In the genomic region with DNA sequence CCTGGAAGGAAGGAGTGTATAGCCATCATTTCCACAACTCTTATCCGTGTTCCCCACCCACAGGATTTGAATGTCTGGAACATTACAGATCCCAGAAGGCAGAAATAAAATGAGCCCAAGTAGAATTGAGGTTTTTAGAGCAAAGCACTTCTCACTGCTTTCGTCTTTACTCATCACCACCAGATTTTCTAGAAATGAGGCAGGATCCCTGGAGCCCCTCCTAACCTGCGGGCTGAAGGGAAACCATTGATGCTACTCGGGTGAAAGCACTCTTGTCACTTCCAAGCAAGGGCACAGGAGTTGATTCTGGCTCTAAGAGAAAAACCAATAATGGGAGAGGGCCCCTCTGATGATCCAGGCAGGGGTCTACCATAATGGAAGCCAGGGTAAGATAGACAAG, we compare ENCODE assay signal across 24 cellular contexts. TPM values are rescaled to one million over a fixed set of nuclear protein-coding genes. Genes with fewer than 3 reads are reported as not detected.
DNase-seq lines count a peak whose midpoint lies in the region; ATAC-seq, FAIRE-seq and TF ChIP-seq lines count a peak whose summit lies in the region.
"Had no signal": no experiment of that assay in that cellular context is flagged by ENCODE, and none has a peak within 500 bp of the region (broad histone marks: within the 10 kb centered on the region; RNA-seq: fewer than 3 reads in every experiment).

No MANE protein-coding gene starts in this region.

- BruUV-seq in GM12878 (replicated peaks; lab: Mats Ljungman, UMichigan) = no TSS peak

- TF ChIP-seq RAD21 in GM12878 (IDR thresholded peaks at IDR 0.05; ENCODE audit: insufficient read depth, low read depth, low read length) = no peak

- H3K36me3 Mint-ChIP-seq in activated naive CD4-positive, alpha-beta T cell treated with anti-CD3 and anti-CD28 coated beads for 36 hours (ENCODE audit: low read depth) = peaks cover 31% of the 10 kb centered on the region
- peaks cover 38% of the 10 kb centered on the region for H3K36me3 Mint-ChIP-seq in activated CD4-positive, alpha-beta memory T cell treated with anti-CD3 and anti-CD28 coated beads for 36 hours
- H3K36me3 Mint-ChIP-seq: CD8-positive, alpha-beta memory T cell; naive B cell; T-cell; type B pancreatic cell had no signal

- no peak overlapping the region for H3K9ac ChIP-seq in GM12878 (ENCODE audit: control insufficient read depth, insufficient read depth, low read length)

- RAD21 ChIA-PET in GM12878 (lab: Charles Lee; ENCODE audit: unreplicated experiment) = interaction anchor here (0.8 to 1.4 kb wide), 5 partner anchors 10 to 33 kb away, joined by 3 to 4 read pairs (median 3); no protein-coding TSS in a partner anchor

- TF ChIP-seq EP300 in GM12878 (IDR thresholded peaks at IDR 0.05; ENCODE audit: borderline replicate concordance in 1 of 2, control insufficient read depth in 1 of 2, low read depth in 2 of 2, low read length in 2 of 2) = peak in 1 of 2 experiments; percentile 14; a peak in 1 of 4 replicates

- FAIRE-seq in GM12878 (lab: Jason Lieb, UNC) = no peak
- FAIRE-seq: bronchial epithelial cell, endothelial cell of umbilical vein, TTC549 had no signal

- ATAC-seq in GM12878 = peak; percentile 32
- ATAC-seq: gastroesophageal sphincter, right cardiac atrium, T-cell had no signal

- no peaks in the 10 kb centered on the region for H4K20me1 ChIP-seq in GM12878 (ENCODE audit: control insufficient read depth, insufficient read depth)

- H3K27me3 Mint-ChIP-seq in activated naive CD4-positive, alpha-beta T cell treated with anti-CD3 and anti-CD28 coated beads for 36 hours (ENCODE audit: low read depth) = no peaks in the 10 kb centered on the region
- H3K27me3 Mint-ChIP-seq in activated CD4-positive, alpha-beta memory T cell treated with anti-CD3 and anti-CD28 coated beads for 36 hours = no peaks in the 10 kb centered on the region
- H3K27me3 Mint-ChIP-seq: CD8-positive, alpha-beta memory T cell; naive B cell; T-cell; type B pancreatic cell had no signal

- peaks cover 31% of the 10 kb centered on the region for H3K4me1 Mint-ChIP-seq in activated naive CD4-positive, alpha-beta T cell treated with anti-CD3 and anti-CD28 coated beads for 36 hours (ENCODE audit: low read depth)
- H3K4me1 Mint-ChIP-seq in activated CD4-positive, alpha-beta memory T cell treated with anti-CD3 and anti-CD28 coated beads for 36 hours (ENCODE audit: low read depth) = peaks cover 35% of the 10 kb centered on the region

- WGBS in GM12878 (ENCODE audit: insufficient coverage, insufficient replicate concordance, low lambda C conversion rate, missing lambda C conversion rate) = 2% methylated on average over 4 of the region's 4 CpGs

- no peak for TF ChIP-seq POLR2A in GM12878 (IDR thresholded peaks at IDR 0.05; ENCODE audit: low read depth, low read length)

- DNase-seq in activated naive CD4-positive, alpha-beta T cell treated with anti-CD3 and anti-CD28 coated beads for 36 hours = peak; percentile 60
- DNase-seq in activated naive CD4-positive, alpha-beta T cell treated with anti-CD3 and anti-CD28 coated beads, Interleukin-2, amount 50 U/mL, for 16 hours = no peak
- DNase-seq in GM20000 (ENCODE audit: low spot score) (peak; percentile 43), GM12878 (ENCODE audit: low read depth, low spot score) (no peak), NCI-H1694 (lab: John Stamatoyannopoulos, UW) (no peak)
- DNase-seq in activated CD4-positive, alpha-beta memory T cell treated with anti-CD3 and anti-CD28 coated beads for 36 hours = peak; percentile 77
- no peak for DNase-seq in effector CD4-positive, alpha-beta T cell
- DNase-seq: CD8-positive, alpha-beta memory T cell; kidney glomerular epithelial cell; midbrain; MM.1S; naive B cell; NCI-H2029; NCI-H524 treated with DMSO at 0.1 percent for 48 hours; right cardiac atrium; substantia nigra; T-cell had no signal

- no peak overlapping the region for H3K4me3 Mint-ChIP-seq in activated naive CD4-positive, alpha-beta T cell treated with anti-CD3 and anti-CD28 coated beads for 36 hours
- H3K4me3 Mint-ChIP-seq in activated CD4-positive, alpha-beta memory T cell treated with anti-CD3 and anti-CD28 coated beads for 36 hours = no peak overlapping the region
- H3K4me3 Mint-ChIP-seq: CD8-positive, alpha-beta memory T cell; T-cell; type B pancreatic cell had no signal

- H3K9me3 Mint-ChIP-seq in activated naive CD4-positive, alpha-beta T cell treated with anti-CD3 and anti-CD28 coated beads for 36 hours = no peaks in the 10 kb centered on the region
- no peaks in the 10 kb centered on the region for H3K9me3 Mint-ChIP-seq in activated CD4-positive, alpha-beta memory T cell treated with anti-CD3 and anti-CD28 coated beads for 36 hours
- H3K9me3 Mint-ChIP-seq: CD8-positive, alpha-beta memory T cell; naive B cell; T-cell; type B pancreatic cell had no signal

- in situ Hi-C loops in GM12878 (cut with MboI) = no loop called here

- peaks cover 16% of the 10 kb centered on the region for H3K79me2 ChIP-seq in GM12878 (ENCODE audit: control insufficient read depth, insufficient read depth, low read length)

- no peaks in the 10 kb centered on the region for H3K27me3 ChIP-seq in GM12878 (replicated peaks in 1 of 2; ENCODE audit: control insufficient read depth in 2 of 2, insufficient read depth in 2 of 2, low read length in 1 of 2)
- H3K27me3 ChIP-seq: gastroesophageal sphincter had no signal

- H3K9me3 ChIP-seq in GM12878 (replicated peaks; ENCODE audit: control insufficient read depth, insufficient read depth, low read length) = no peaks in the 10 kb centered on the region
- H3K9me3 ChIP-seq: gastroesophageal sphincter had no signal

- TF ChIP-seq CTCF in GM20000 (IDR thresholded peaks at IDR 0.05; ENCODE audit: extremely low read depth, missing control alignments) (no peak), GM12878 (IDR thresholded peaks at IDR 0.05 in 2 of 3, conservative IDR thresholded peaks at IDR 0.05 in 1 of 3; ENCODE audit: control insufficient read depth in 2 of 3, extremely low read depth in 1 of 3, insufficient read depth in 1 of 3, low read depth in 3 of 3, low read length in 3 of 3) (no peak)

- H3K27ac Mint-ChIP-seq in activated naive CD4-positive, alpha-beta T cell treated with anti-CD3 and anti-CD28 coated beads for 36 hours = peak overlapping the region; percentile 43
- peak overlapping the region; percentile 84 for H3K27ac Mint-ChIP-seq in activated CD4-positive, alpha-beta memory T cell treated with anti-CD3 and anti-CD28 coated beads for 36 hours
- H3K27ac Mint-ChIP-seq: naive B cell, type B pancreatic cell had no signal

- H2AFZ ChIP-seq in GM12878 (ENCODE audit: control insufficient read depth, low read depth, low read length) = no peak overlapping the region

- intact Hi-C loops in activated naive CD4-positive, alpha-beta T cell treated with anti-CD3 and anti-CD28 coated beads for 36 hours (cut with micrococcal nuclease) = loop anchor here (10.0 kb wide), 3 partner anchors 295 to 535 kb away; a partner anchor contains a TSS
- intact Hi-C loops in activated CD4-positive, alpha-beta memory T cell treated with anti-CD3 and anti-CD28 coated beads for 36 hours (cut with micrococcal nuclease) = loop anchor here (1.0 kb wide), 3 partner anchors 9 to 30 kb away; a partner anchor contains a TSS
- intact Hi-C loops in GM12878 (cut with micrococcal nuclease; ENCODE audit: unreplicated experiment) = no loop called here

- H3K36me3 ChIP-seq in GM12878 (ENCODE audit: control insufficient read depth in 2 of 2, insufficient read depth in 2 of 2, low read length in 1 of 2) = peaks cover 30 to 34% of the 10 kb centered on the region in 2 experiments

- POLR2A ChIA-PET in activated CD4-positive, alpha-beta memory T cell treated with anti-CD3 and anti-CD28 coated beads for 36 hours (lab: Charles Lee) = interaction anchor here (0.6 to 1.1 kb wide), 4 partner anchors 9 to 20 kb away, joined by 3 to 7 read pairs (median 4); no protein-coding TSS in a partner anchor
- POLR2A ChIA-PET in GM12878 (lab: Charles Lee) = interaction anchor here (0.6 to 7.1 kb wide), 9 partner anchors 9 to 153 kb away, joined by 3 to 91 read pairs (median 4); a partner anchor contains a TSS

- H3K4me2 ChIP-seq in GM12878 (ENCODE audit: control insufficient read depth, insufficient read depth) = no peak overlapping the region; the same call in 1 of the 2 replicates
- H3K4me2 ChIP-seq: smooth muscle cell had no signal

- SMC1A ChIA-PET in GM12878 (lab: Charles Lee; ENCODE audit: uncharacterized antibody, unreplicated experiment) = interaction anchor here (0.9 to 3.0 kb wide), 4 partner anchors 14 to 79 kb away, joined by 3 to 13 read pairs (median 3); no protein-coding TSS in a partner anchor

- CTCF ChIA-PET in activated naive CD4-positive, alpha-beta T cell treated with anti-CD3 and anti-CD28 coated beads for 36 hours (lab: Charles Lee) = interaction anchor here (1.0 to 1.4 kb wide), 2 partner anchors 31 to 39 kb away, joined by 3 to 4 read pairs; no protein-coding TSS in a partner anchor
- CTCF ChIA-PET in activated CD4-positive, alpha-beta memory T cell treated with anti-CD3 and anti-CD28 coated beads for 36 hours (lab: Charles Lee) = interaction anchor here (1.7 to 3.8 kb wide), 2 partner anchors 9 to 31 kb away, joined by 8 to 20 read pairs; no protein-coding TSS in a partner anchor
- CTCF ChIA-PET in GM12878 (lab: Yijun Ruan, JAX) = interaction anchor here (1.3 to 1.4 kb wide), 4 partner anchors 10 to 28 kb away, joined by 3 to 9 read pairs (median 4); no protein-coding TSS in a partner anchor

- H3K4me3 ChIP-seq in GM12878 = no peak overlapping the region
- H3K4me3 ChIP-seq: gastroesophageal sphincter, smooth muscle cell had no signal

- H3K27ac ChIP-seq in GM12878 (ENCODE audit: control insufficient read depth, insufficient read depth) = peak overlapping the region; percentile 22; the same call in 1 of the 2 replicates
- H3K27ac ChIP-seq: gastroesophageal sphincter, HL-60 had no signal

- H3K4me1 ChIP-seq in GM12878 (ENCODE audit: control insufficient read depth, insufficient read depth, low read length) = peaks cover 29% of the 10 kb centered on the region

RNA-seq across cellular contexts. Expression of a gene that starts 2.8 kb away (rescaled TPM):
- total RNA-seq in activated naive CD4-positive, alpha-beta T cell treated with anti-CD3 and anti-CD28 coated beads for 36 hours = 10 to 100 TPM; 65.6 to 66.2 TPM
- total RNA-seq in activated CD4-positive, alpha-beta memory T cell treated with anti-CD3 and anti-CD28 coated beads for 36 hours = 10 to 100 TPM; 75.2 to 77.3 TPM
- 72.5 and 78.6 TPM in 2 replicates for total RNA-seq in GM12878 (2013; cell fraction: nucleolus; rRNA removed)
- 110 and 119 TPM in 2 replicates for total RNA-seq in GM12878 (2014; rRNA removed)
- total RNA-seq in GM12878 (2014; rRNA removed; fragmentation: Illumina TruSeq; extraction: Trizol) = 55.9 and 62.4 TPM in 2 replicates
- total RNA-seq in GM12878 (2021) = 59.9 and 71.4 TPM in 2 replicates
- polyA plus RNA-seq in GM12878 (2011; ENCODE audit: low read depth) = 279 TPM
- polyA plus RNA-seq in GM12878 (2011; rRNA removed) = 109 and 268 TPM in 2 replicates
- 315 and 402 TPM in 2 replicates for polyA plus RNA-seq in GM12878 (2011; cell fraction: cytosol; rRNA removed)
- 308 and 460 TPM in 2 replicates for polyA plus RNA-seq in GM12878 (2011; cell fraction: nucleus; rRNA removed)
- polyA plus RNA-seq in GM12878 (2012) = 312 and 405 TPM in 2 replicates
- polyA plus RNA-seq in GM12878 (2014; fragmentation: Illumina TruSeq; extraction: Trizol) = 62.1 and 89.8 TPM in 2 replicates
- 100 to 1,000 TPM in 1 of 2 experiments, 10 to 100 TPM in 1; 66.6 to 107 TPM for polyA plus RNA-seq in GM12878 (2014; fragmentation: Nextera tagmentation; extraction: Ambion mirVana)
- 121 and 140 TPM in 2 replicates for polyA plus RNA-seq in GM12878 (2014; rRNA removed)
- polyA plus RNA-seq in GM12878 (2016; fragmentation: Nextera tagmentation; extraction: Ambion mirVana) = 10 to 100 TPM; 16.0 to 19.3 TPM
- polyA minus RNA-seq in GM12878 (2011; rRNA and poly(A)+ RNA removed) = 274 and 308 TPM in 2 replicates
- polyA minus RNA-seq in GM12878 (2011; cell fraction: cytosol; rRNA and poly(A)+ RNA removed) = 52.6 and 67.9 TPM in 2 replicates
- polyA minus RNA-seq in GM12878 (2011; cell fraction: nucleus; rRNA and poly(A)+ RNA removed) = 59.0 and 74.1 TPM in 2 replicates

RNA-seq across cellular contexts. Expression of a gene that starts 8.2 kb away (rescaled TPM):
- 10 to 100 TPM; 34.8 to 36.0 TPM for total RNA-seq in activated naive CD4-positive, alpha-beta T cell treated with anti-CD3 and anti-CD28 coated beads for 36 hours
- 10 to 100 TPM; 36.6 to 38.6 TPM for total RNA-seq in activated CD4-positive, alpha-beta memory T cell treated with anti-CD3 and anti-CD28 coated beads for 36 hours
- 125 and 128 TPM in 2 replicates for total RNA-seq in GM12878 (2013; cell fraction: nucleolus; rRNA removed)
- total RNA-seq in GM12878 (2014; rRNA removed) (54.7 and 55.1 TPM in 2 replicates), GM12878 (2014; rRNA removed; fragmentation: Illumina TruSeq; extraction: Trizol) (32.8 and 36.0 TPM in 2 replicates), GM12878 (2021) (71.3 and 73.7 TPM in 2 replicates)
- 37.0 TPM for polyA plus RNA-seq in GM12878 (2011; ENCODE audit: low read depth)
- polyA plus RNA-seq in GM12878 (2011; rRNA removed) (32.2 and 41.7 TPM in 2 replicates), GM12878 (2014; fragmentation: Illumina TruSeq; extraction: Trizol) (62.0 and 70.6 TPM in 2 replicates), GM12878 (2014; fragmentation: Nextera tagmentation; extraction: Ambion mirVana) (10 to 100 TPM; 27.5 to 32.2 TPM), GM12878 (2014; rRNA removed) (46.8 and 47.0 TPM in 2 replicates), GM12878 (2016; fragmentation: Nextera tagmentation; extraction: Ambion mirVana) (10 to 100 TPM; 67.9 to 71.8 TPM)
- 80.6 and 93.3 TPM in 2 replicates for polyA plus RNA-seq in GM12878 (2011; cell fraction: cytosol; rRNA removed)
- 105 and 109 TPM in 2 replicates for polyA plus RNA-seq in GM12878 (2011; cell fraction: nucleus; rRNA removed)
- 64.2 and 67.9 TPM in 2 replicates for polyA plus RNA-seq in GM12878 (2012)
- polyA minus RNA-seq in GM12878 (2011; rRNA and poly(A)+ RNA removed) = 35.0 and 59.7 TPM in 2 replicates
- 27.9 and 28.9 TPM in 2 replicates for polyA minus RNA-seq in GM12878 (2011; cell fraction: cytosol; rRNA and poly(A)+ RNA removed)
- polyA minus RNA-seq in GM12878 (2011; cell fraction: nucleus; rRNA and poly(A)+ RNA removed) = 28.0 and 40.9 TPM in 2 replicates

RNA-seq across cellular contexts. Expression of a gene that starts 19.3 kb away (rescaled TPM):
- total RNA-seq in activated naive CD4-positive, alpha-beta T cell treated with anti-CD3 and anti-CD28 coated beads for 36 hours = 100 to 1,000 TPM; 210 to 216 TPM
- total RNA-seq in activated CD4-positive, alpha-beta memory T cell treated with anti-CD3 and anti-CD28 coated beads for 36 hours = 100 to 1,000 TPM; 153 to 159 TPM
- total RNA-seq in GM12878 (2013; cell fraction: nucleolus; rRNA removed) = 95.7 and 98.8 TPM in 2 replicates
- total RNA-seq in GM12878 (2014; rRNA removed) = 101 and 102 TPM in 2 replicates
- total RNA-seq in GM12878 (2014; rRNA removed; fragmentation: Illumina TruSeq; extraction: Trizol) = 108 TPM in 2 replicates
- total RNA-seq in GM12878 (2021) = 103 TPM in 2 replicates
- 44.0 TPM for polyA plus RNA-seq in GM12878 (2011; ENCODE audit: low read depth)
- 161 and 166 TPM in 2 replicates for polyA plus RNA-seq in GM12878 (2011; rRNA removed)
- polyA plus RNA-seq in GM12878 (2011; cell fraction: cytosol; rRNA removed) = 122 and 127 TPM in 2 replicates
- polyA plus RNA-seq in GM12878 (2011; cell fraction: nucleus; rRNA removed) = 310 and 371 TPM in 2 replicates
- polyA plus RNA-seq in GM12878 (2012) = 56.6 and 69.1 TPM in 2 replicates
- polyA plus RNA-seq in GM12878 (2014; fragmentation: Illumina TruSeq; extraction: Trizol) = 96.2 and 101 TPM in 2 replicates
- 100 to 1,000 TPM in 1 of 2 experiments, 10 to 100 TPM in 1; 73.5 to 139 TPM for polyA plus RNA-seq in GM12878 (2014; fragmentation: Nextera tagmentation; extraction: Ambion mirVana)
- 84.4 and 86.9 TPM in 2 replicates for polyA plus RNA-seq in GM12878 (2014; rRNA removed)
- 100 to 1,000 TPM; 167 to 171 TPM for polyA plus RNA-seq in GM12878 (2016; fragmentation: Nextera tagmentation; extraction: Ambion mirVana)
- polyA minus RNA-seq in GM12878 (2011; rRNA and poly(A)+ RNA removed) = 126 and 150 TPM in 2 replicates
- polyA minus RNA-seq in GM12878 (2011; cell fraction: cytosol; rRNA and poly(A)+ RNA removed) = 76.2 and 81.5 TPM in 2 replicates
- 168 and 169 TPM in 2 replicates for polyA minus RNA-seq in GM12878 (2011; cell fraction: nucleus; rRNA and poly(A)+ RNA removed)

RNA-seq across cellular contexts. Expression of a gene that starts 27.1 kb away (rescaled TPM):
- 10 to 100 TPM; 48.6 to 50.3 TPM for total RNA-seq in activated naive CD4-positive, alpha-beta T cell treated with anti-CD3 and anti-CD28 coated beads for 36 hours
- 10 to 100 TPM; 38.0 to 42.0 TPM for total RNA-seq in activated CD4-positive, alpha-beta memory T cell treated with anti-CD3 and anti-CD28 coated beads for 36 hours
- 161 and 194 TPM in 2 replicates for total RNA-seq in GM12878 (2013; cell fraction: nucleolus; rRNA removed)
- 109 and 117 TPM in 2 replicates for total RNA-seq in GM12878 (2014; rRNA removed)
- 45.6 and 47.2 TPM in 2 replicates for total RNA-seq in GM12878 (2014; rRNA removed; fragmentation: Illumina TruSeq; extraction: Trizol)
- total RNA-seq in GM12878 (2021) = 70.7 and 75.6 TPM in 2 replicates
- polyA plus RNA-seq in GM12878 (2011; ENCODE audit: low read depth) = 22.1 TPM
- 275 and 436 TPM in 2 replicates for polyA plus RNA-seq in GM12878 (2011; rRNA removed)
- polyA plus RNA-seq in GM12878 (2011; cell fraction: cytosol; rRNA removed) = 263 and 384 TPM in 2 replicates
- 704 and 944 TPM in 2 replicates for polyA plus RNA-seq in GM12878 (2011; cell fraction: nucleus; rRNA removed)
- 46.6 and 60.8 TPM in 2 replicates for polyA plus RNA-seq in GM12878 (2012)
- polyA plus RNA-seq in GM12878 (2014; fragmentation: Illumina TruSeq; extraction: Trizol) = 28.9 and 68.4 TPM in 2 replicates
- polyA plus RNA-seq in GM12878 (2014; fragmentation: Nextera tagmentation; extraction: Ambion mirVana) = 1 to 10 TPM; 2.7 to 7.4 TPM
- polyA plus RNA-seq in GM12878 (2014; rRNA removed) = 126 and 135 TPM in 2 replicates
- polyA plus RNA-seq in GM12878 (2016; fragmentation: Nextera tagmentation; extraction: Ambion mirVana) = 10 to 100 TPM; 38.5 to 46.1 TPM
- polyA minus RNA-seq in GM12878 (2011; rRNA and poly(A)+ RNA removed) = 124 and 179 TPM in 2 replicates
- 49.2 and 83.6 TPM in 2 replicates for polyA minus RNA-seq in GM12878 (2011; cell fraction: cytosol; rRNA and poly(A)+ RNA removed)
- 211 and 217 TPM in 2 replicates for polyA minus RNA-seq in GM12878 (2011; cell fraction: nucleus; rRNA and poly(A)+ RNA removed)

RNA-seq across cellular contexts. Expression of a gene that starts 34.5 kb away (rescaled TPM):
- total RNA-seq in activated naive CD4-positive, alpha-beta T cell treated with anti-CD3 and anti-CD28 coated beads for 36 hours = 10 to 100 TPM; 15.6 TPM
- 10 to 100 TPM; 14.2 to 17.5 TPM for total RNA-seq in activated CD4-positive, alpha-beta memory T cell treated with anti-CD3 and anti-CD28 coated beads for 36 hours
- total RNA-seq in GM12878 (2013; cell fraction: nucleolus; rRNA removed) = 109 and 119 TPM in 2 replicates
- total RNA-seq in GM12878 (2014; rRNA removed) = 8.5 and 9.2 TPM in 2 replicates
- total RNA-seq in GM12878 (2014; rRNA removed; fragmentation: Illumina TruSeq; extraction: Trizol) = 8.4 and 9.0 TPM in 2 replicates
- 11.3 and 13.0 TPM in 2 replicates for total RNA-seq in GM12878 (2021)
- 5.3 TPM for polyA plus RNA-seq in GM12878 (2011; ENCODE audit: low read depth)
- 18.6 and 22.4 TPM in 2 replicates for polyA plus RNA-seq in GM12878 (2011; rRNA removed)
- 12.7 and 16.3 TPM in 2 replicates for polyA plus RNA-seq in GM12878 (2011; cell fraction: cytosol; rRNA removed)
- 103 and 108 TPM in 2 replicates for polyA plus RNA-seq in GM12878 (2011; cell fraction: nucleus; rRNA removed)
- polyA plus RNA-seq in GM12878 (2012) = 4.7 and 6.5 TPM in 2 replicates
- polyA plus RNA-seq in GM12878 (2014; fragmentation: Illumina TruSeq; extraction: Trizol) = 12.7 and 13.9 TPM in 2 replicates
- polyA plus RNA-seq in GM12878 (2014; fragmentation: Nextera tagmentation; extraction: Ambion mirVana) = 1 to 10 TPM in 1 of 2 experiments, under 1 TPM in 1; 0.52 to 1.0 TPM
- 13.2 and 18.0 TPM in 2 replicates for polyA plus RNA-seq in GM12878 (2014; rRNA removed)
- polyA plus RNA-seq in GM12878 (2016; fragmentation: Nextera tagmentation; extraction: Ambion mirVana) = 1 to 10 TPM; 1.7 to 3.6 TPM
- polyA minus RNA-seq in GM12878 (2011; rRNA and poly(A)+ RNA removed) = 21.1 and 26.9 TPM in 2 replicates
- 2.7 and 4.6 TPM in 2 replicates for polyA minus RNA-seq in GM12878 (2011; cell fraction: cytosol; rRNA and poly(A)+ RNA removed)
- polyA minus RNA-seq in GM12878 (2011; cell fraction: nucleus; rRNA and poly(A)+ RNA removed) = 28.4 and 39.0 TPM in 2 replicates

Comparison
In these comparisons a context has a peak if more than half of its experiments do, and no peak if none do; other contexts are left out.
1. DNase-seq: peak in activated naive CD4-positive, alpha-beta T cell treated with anti-CD3 and anti-CD28 coated beads for 36 hours (single experiment), GM20000 (single experiment) and activated CD4-positive, alpha-beta memory T cell treated with anti-CD3 and anti-CD28 coated beads for 36 hours (single experiment); none in activated naive CD4-positive, alpha-beta T cell treated with anti-CD3 and anti-CD28 coated beads, Interleukin-2, amount 50 U/mL, for 16 hours (single experiment), GM12878 (single experiment), NCI-H1694 (single experiment) and effector CD4-positive, alpha-beta T cell (single experiment).